ENCODE assay signal across 8 cellular contexts in genomic region chr21:37675202-37675801, GRCh38.
DNase-seq lines count a peak whose midpoint lies in the region; ATAC-seq and TF ChIP-seq lines count a peak whose summit lies in the region.

No MANE protein-coding gene starts in this region.

- peak; percentile 98 for TF ChIP-seq CTCF in WERI-Rb-1 (IDR thresholded peaks at IDR 0.05; ENCODE audit: low read depth, low read length)
- peak; percentile 48 to 83 (median 58) for TF ChIP-seq CTCF in breast epithelium (IDR thresholded peaks at IDR 0.05)

- peak; percentile 81 for DNase-seq in GM03348 (ENCODE audit: low spot score)
- peak; percentile 28 for DNase-seq in MG63
- DNase-seq in WERI-Rb-1 = peak; percentile 79
- DNase-seq in breast epithelium (ENCODE audit: low spot score in 2 of 2) = peak; percentile 26 to 59
- peak; percentile 80 for DNase-seq in islet precursor cell
- DNase-seq in stimulated activated CD4-positive, alpha-beta T cell treated with anti-CD3 and anti-CD28 coated beads, Interleukin-1b, Interleukin-23, amount 100 ng/mL, for 48 hours = peak; percentile 53
- no peak for DNase-seq in SIG-M5 (lab: John Stamatoyannopoulos, UW)

- no peaks in the 10 kb centered on the region for H3K36me3 ChIP-seq in MG63
- no peaks in the 10 kb centered on the region for H3K36me3 ChIP-seq in WERI-Rb-1
- no peaks in the 10 kb centered on the region for H3K36me3 ChIP-seq in breast epithelium

- intact Hi-C loops in breast epithelium (cut with DNase I; ENCODE audit: low total_unique reads) = no loop called here

- H3K27ac ChIP-seq in WERI-Rb-1 (no peak overlapping the region), breast epithelium (no peak overlapping the region)

- ATAC-seq in HG03159 (IDR thresholded peaks at IDR 0.05; ENCODE audit: unreplicated experiment) = no peak

- TF ChIP-seq POLR2A in breast epithelium (IDR thresholded peaks at IDR 0.05) = no peak

- H3K4me1 ChIP-seq in breast epithelium = no peaks in the 10 kb centered on the region

- H3K4me3 ChIP-seq in MG63 = no peak overlapping the region
- no peak overlapping the region; the same call in 1 of the 2 replicates for H3K4me3 ChIP-seq in WERI-Rb-1 (ENCODE audit: low read depth, low read length)
- peak overlapping the region in 1 of 3 donors; percentile 3 for H3K4me3 ChIP-seq in breast epithelium

- no peaks in the 10 kb centered on the region for H3K9me3 ChIP-seq in MG63
- no peaks in the 10 kb centered on the region for H3K9me3 ChIP-seq in WERI-Rb-1 (ENCODE audit: severe bottlenecking)
- H3K9me3 ChIP-seq in breast epithelium = no peaks in the 10 kb centered on the region

- no peaks in the 10 kb centered on the region; the same call in 1 of the 2 replicates for H3K27me3 ChIP-seq in MG63
- peaks cover 3% of the 10 kb centered on the region for H3K27me3 ChIP-seq in WERI-Rb-1 (ENCODE audit: insufficient read depth, low read depth, severe bottlenecking)
- H3K27me3 ChIP-seq in breast epithelium = peaks cover 0 to 5% of the 10 kb centered on the region in 2 donors
